ENCODE assay signal across 8 cellular contexts in genomic region chr5:129094087-129094923, GRCh38. TPM values are rescaled to one million over a fixed set of nuclear protein-coding genes. Genes with fewer than 3 reads are reported as not detected.
DNase-seq lines count a peak whose midpoint lies in the region; ATAC-seq and TF ChIP-seq lines count a peak whose summit lies in the region.

ISOC1 (plus strand) TSS chr5:129094749; CDS start chr5:129094767, 18 bp downstream.

- DNase-seq in DMS53 treated with DMSO at 0.1 percent for 48 hours (lab: John Stamatoyannopoulos, UW; ENCODE audit: unreplicated experiment): peak; percentile 85
- DNase-seq in Jurkat, Clone E6-1 (ENCODE audit: low read depth, low spot score): peak; percentile 84
- DNase-seq in PC-3: peak; percentile 95
- DNase-seq in activated T-cell treated with anti-CD3 and anti-CD28 coated beads for 48 hours (ENCODE audit: low read depth): peak; percentile 93
- no peak for DNase-seq in epithelial cell of proximal tubule (ENCODE audit: low read depth)
- DNase-seq in stimulated activated CD8-positive, alpha-beta memory T cell treated with anti-CD3 and anti-CD28 coated beads, Interleukin-4, amount 100 ng/mL, for 48 hours: peak; percentile 92

- POLR2A ChIA-PET in PC-3 (lab: Charles Lee; ENCODE audit: unreplicated experiment): interaction anchor here (0.6 kb wide), 3 partner anchors 66 to 1496 kb away, joined by 3 to 6 read pairs (median 4); no protein-coding TSS in a partner anchor

- intact Hi-C loops in PC-3 (cut with micrococcal nuclease): loop anchor here (1.0 kb wide), 1 partner anchor 189 kb away; no protein-coding TSS in a partner anchor

- H3F3A ChIP-seq in PC-3 (ENCODE audit: low read length, unreplicated experiment): no peaks in the 10 kb centered on the region

- peak; percentile 90 for ATAC-seq in GM21717 (IDR thresholded peaks at IDR 0.05; ENCODE audit: unreplicated experiment)
- peak; percentile 88 for ATAC-seq in PC-3

- no peaks in the 10 kb centered on the region for H4K20me1 ChIP-seq in PC-3 (ENCODE audit: low read length)

- no peaks in the 10 kb centered on the region for H3K9me2 ChIP-seq in PC-3 (replicated peaks; ENCODE audit: low read length)

- no peak within 1 kb of the TSS for H3K27ac ChIP-seq in PC-3 (ENCODE audit: low read length)

- H3K79me2 ChIP-seq in PC-3 (ENCODE audit: low read length): peaks cover 44% of the 10 kb centered on the region

- peak within 1 kb of the TSS; percentile 93 for H2AFZ ChIP-seq in PC-3 (ENCODE audit: low read length)

- no peaks in the 10 kb centered on the region for H3K9me3 ChIP-seq in PC-3 (ENCODE audit: low read length)
- no peaks in the 10 kb centered on the region for H3K9me3 ChIP-seq in mucosa of stomach (ENCODE audit: control insufficient read depth, low read length)

- no TSS peak for BruUV-seq in PC-3 (replicated peaks; lab: Mats Ljungman, UMichigan)

- 0 out of 2 replicates have a peak, but pooled peaks have one; percentile 27 for TF ChIP-seq CTCF in PC-3 (conservative IDR thresholded peaks at IDR 0.05; ENCODE audit: low read depth, low read length)
- no peak for TF ChIP-seq CTCF in epithelial cell of proximal tubule (conservative IDR thresholded peaks at IDR 0.05; ENCODE audit: low read depth, low read length)

- peak within 1 kb of the TSS; percentile 87 for H3K4me2 ChIP-seq in PC-3 (ENCODE audit: low read length)

- H3K9ac ChIP-seq in PC-3 (ENCODE audit: low read length) (peak within 1 kb of the TSS; percentile 74), mucosa of stomach (ENCODE audit: low read length) (peak within 1 kb of the TSS; percentile 67)

- peaks cover 21% of the 10 kb centered on the region; the same call in 1 of the 2 replicates for H3K4me1 ChIP-seq in PC-3 (ENCODE audit: insufficient read depth, low read length)
- H3K4me1 ChIP-seq in mucosa of stomach (ENCODE audit: control insufficient read depth, insufficient read depth, low read length): peaks cover 14% of the 10 kb centered on the region

- no peaks in the 10 kb centered on the region for H3K36me3 ChIP-seq in PC-3 (ENCODE audit: low read depth, low read length)
- no peaks in the 10 kb centered on the region for H3K36me3 ChIP-seq in mucosa of stomach (ENCODE audit: control insufficient read depth, insufficient read depth, low read length)

- H3K27me3 ChIP-seq in PC-3 (ENCODE audit: low read length): peaks cover 22% of the 10 kb centered on the region
- H3K27me3 ChIP-seq in mucosa of stomach (ENCODE audit: control insufficient read depth, insufficient read depth, low read length): peaks cover 5% of the 10 kb centered on the region

- CTCF ChIA-PET in PC-3 (lab: Charles Lee): interaction anchor here (0.8 kb wide), 1 partner anchor 10 kb away, joined by 3 read pairs; no protein-coding TSS in a partner anchor

- H3K4me3 ChIP-seq in Jurkat, Clone E6-1 (ENCODE audit: low read length): peak within 1 kb of the TSS; percentile 87
- H3K4me3 ChIP-seq in PC-3 (ENCODE audit: low read length): peak within 1 kb of the TSS; percentile 86
- peak within 1 kb of the TSS; percentile 85 for H3K4me3 ChIP-seq in epithelial cell of proximal tubule (ENCODE audit: low read depth, low read length)
- peak within 1 kb of the TSS; percentile 47 for H3K4me3 ChIP-seq in mucosa of stomach (ENCODE audit: low read length)

RNA-seq across cellular contexts. Expression of gene ISOC1, which starts in this region (rescaled TPM):
- polyA plus RNA-seq in Jurkat, Clone E6-1 (2012; ENCODE audit: insufficient read depth, insufficient read length): 47.1 TPM
- total RNA-seq in PC-3 (2014; rRNA removed) (24.3 and 27.3 TPM in 2 replicates), epithelial cell of proximal tubule (31.0 and 39.4 TPM in 2 replicates)
